ENCODE assay signal across 1 cellular context in the genomic region with DNA sequence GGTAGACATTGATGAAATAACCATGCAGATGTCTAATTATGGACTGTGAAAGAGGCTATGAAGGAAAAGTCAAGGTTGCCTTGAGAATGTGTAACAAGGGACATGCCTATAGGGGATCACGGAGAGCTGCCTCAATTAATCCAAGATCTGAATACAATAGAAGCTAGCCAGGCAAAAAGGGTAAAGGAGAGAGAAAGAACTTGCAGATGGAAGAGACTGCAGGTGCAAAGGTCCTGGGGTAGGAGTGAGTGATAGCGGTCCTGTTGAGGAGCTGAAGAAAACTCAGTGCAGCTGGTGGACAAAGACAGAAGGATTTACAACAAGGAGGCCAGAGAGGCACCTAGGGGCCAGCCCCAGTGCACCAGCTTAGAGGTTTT.
TF ChIP-seq lines count a peak whose summit lies in the region.

No MANE protein-coding gene starts in this region.

TF ChIP-seq in WTC11, 78 proteins besides CTCF, POLR2A, EP300 and RAD21 (continued from another document):
- TF ChIP-seq, protein P1, sequence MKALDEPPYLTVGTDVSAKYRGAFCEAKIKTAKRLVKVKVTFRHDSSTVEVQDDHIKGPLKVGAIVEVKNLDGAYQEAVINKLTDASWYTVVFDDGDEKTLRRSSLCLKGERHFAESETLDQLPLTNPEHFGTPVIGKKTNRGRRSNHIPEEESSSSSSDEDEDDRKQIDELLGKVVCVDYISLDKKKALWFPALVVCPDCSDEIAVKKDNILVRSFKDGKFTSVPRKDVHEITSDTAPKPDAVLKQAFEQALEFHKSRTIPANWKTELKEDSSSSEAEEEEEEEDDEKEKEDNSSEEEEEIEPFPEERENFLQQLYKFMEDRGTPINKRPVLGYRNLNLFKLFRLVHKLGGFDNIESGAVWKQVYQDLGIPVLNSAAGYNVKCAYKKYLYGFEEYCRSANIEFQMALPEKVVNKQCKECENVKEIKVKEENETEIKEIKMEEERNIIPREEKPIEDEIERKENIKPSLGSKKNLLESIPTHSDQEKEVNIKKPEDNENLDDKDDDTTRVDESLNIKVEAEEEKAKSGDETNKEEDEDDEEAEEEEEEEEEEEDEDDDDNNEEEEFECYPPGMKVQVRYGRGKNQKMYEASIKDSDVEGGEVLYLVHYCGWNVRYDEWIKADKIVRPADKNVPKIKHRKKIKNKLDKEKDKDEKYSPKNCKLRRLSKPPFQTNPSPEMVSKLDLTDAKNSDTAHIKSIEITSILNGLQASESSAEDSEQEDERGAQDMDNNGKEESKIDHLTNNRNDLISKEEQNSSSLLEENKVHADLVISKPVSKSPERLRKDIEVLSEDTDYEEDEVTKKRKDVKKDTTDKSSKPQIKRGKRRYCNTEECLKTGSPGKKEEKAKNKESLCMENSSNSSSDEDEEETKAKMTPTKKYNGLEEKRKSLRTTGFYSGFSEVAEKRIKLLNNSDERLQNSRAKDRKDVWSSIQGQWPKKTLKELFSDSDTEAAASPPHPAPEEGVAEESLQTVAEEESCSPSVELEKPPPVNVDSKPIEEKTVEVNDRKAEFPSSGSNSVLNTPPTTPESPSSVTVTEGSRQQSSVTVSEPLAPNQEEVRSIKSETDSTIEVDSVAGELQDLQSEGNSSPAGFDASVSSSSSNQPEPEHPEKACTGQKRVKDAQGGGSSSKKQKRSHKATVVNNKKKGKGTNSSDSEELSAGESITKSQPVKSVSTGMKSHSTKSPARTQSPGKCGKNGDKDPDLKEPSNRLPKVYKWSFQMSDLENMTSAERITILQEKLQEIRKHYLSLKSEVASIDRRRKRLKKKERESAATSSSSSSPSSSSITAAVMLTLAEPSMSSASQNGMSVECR (CRISPR knock-in tag; IDR thresholded peaks at IDR 0.05; ENCODE audit: borderline replicate concordance): no peak
